In the genomic region with DNA sequence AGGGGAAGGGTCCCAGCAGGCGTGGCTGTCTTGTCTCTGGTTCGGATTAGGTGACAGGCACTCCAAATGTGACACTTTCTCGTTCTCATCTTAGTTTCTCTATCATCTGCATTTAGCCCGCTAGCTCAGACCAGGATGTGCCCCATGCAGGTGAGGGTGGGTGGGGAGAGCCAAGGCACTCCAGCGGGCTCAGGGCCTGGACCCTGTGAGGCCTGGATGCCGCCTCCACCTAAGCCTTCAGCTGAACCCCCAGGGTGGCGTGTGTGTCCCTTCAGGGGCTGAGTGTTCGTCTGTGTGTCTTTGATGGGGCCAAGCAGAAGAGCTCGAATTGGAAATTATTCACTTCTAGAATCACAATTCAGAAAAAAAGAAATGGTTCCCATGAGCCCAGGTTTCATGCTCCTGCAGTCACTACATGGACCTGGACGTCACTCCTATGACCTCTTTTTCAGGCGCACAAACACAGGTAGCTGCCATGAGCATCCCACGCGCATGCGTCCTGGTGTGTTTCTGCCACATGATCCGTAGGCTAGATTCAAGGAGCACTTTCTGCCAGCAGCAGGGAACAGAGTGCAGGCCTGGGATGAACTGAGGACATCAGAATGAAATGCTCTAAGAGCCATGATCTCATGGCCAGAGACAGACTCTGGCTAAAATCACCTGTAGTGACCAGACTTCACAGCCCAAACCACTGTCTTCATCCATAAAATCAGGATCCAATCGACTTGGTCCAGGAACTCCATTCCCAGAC, we compare ENCODE assay signal across 14 cellular contexts. TPM values are rescaled to one million over a fixed set of nuclear protein-coding genes. Genes with fewer than 3 reads are reported as not detected.
DNase-seq lines count a peak whose midpoint lies in the region; TF ChIP-seq lines count a peak whose summit lies in the region.
"Had no signal": no experiment of that assay in that cellular context is flagged by ENCODE, and none has a peak within 500 bp of the region (broad histone marks: within the 10 kb centered on the region; RNA-seq: fewer than 3 reads in every experiment).

No MANE protein-coding gene starts in this region.

- DNase-seq in glutamatergic neuron, result no peak
- no peak for DNase-seq in neuronal stem cell (ENCODE audit: low spot score)
- DNase-seq in NCI-H1436 treated with DMSO at 0.1 percent for 48 hours (lab: John Stamatoyannopoulos, UW), result no peak
- DNase-seq in NCI-H146 treated with DMSO at 0.1 percent for 48 hours (lab: John Stamatoyannopoulos, UW; ENCODE audit: unreplicated experiment), result no peak
- DNase-seq in stimulated activated CD4-positive, alpha-beta T cell treated with anti-CD3 and anti-CD28 coated beads, Interleukin-12 subunit alpha, Interleukin-12 subunit beta, amount 100 ng/mL, for 4 hours, result no peak
- no peak for DNase-seq in NOMO-1 treated with DMSO at 0.1 percent for 48 hours (lab: John Stamatoyannopoulos, UW; ENCODE audit: unreplicated experiment)
- DNase-seq: activated CD4-positive, CD25-positive, alpha-beta regulatory T cell treated with anti-CD3 and anti-CD28 coated beads, Interleukin-2, amount 50 U/mL, for 72 hours; activated gamma-delta T cell; DMS153; KG1; SHP77 treated with DMSO at 0.1 percent for 48 hours; stimulated activated CD4-positive, alpha-beta T cell treated with anti-CD3 and anti-CD28 coated beads, Interleukin-15, amount 100 ng/mL, for 24 hours had no signal

- H4K91ac ChIP-seq in neuronal stem cell (ENCODE audit: low read depth, low read length, poor library complexity), result peak overlapping the region; percentile 61

- peak overlapping the region; percentile 31 for H3K4ac ChIP-seq in neuronal stem cell (ENCODE audit: low read length)

- H2BK5ac ChIP-seq in neuronal stem cell (ENCODE audit: low read length), result peak overlapping the region; percentile 69

- no peaks in the 10 kb centered on the region for H3K36me3 ChIP-seq in neuronal stem cell (replicated peaks in 1 of 2; ENCODE audit: control insufficient read depth in 2 of 2, insufficient read depth in 2 of 2, low read length in 2 of 2)
- no peaks in the 10 kb centered on the region for H3K36me3 ChIP-seq in urinary bladder (ENCODE audit: insufficient read depth)

- no peak overlapping the region for H3K23ac ChIP-seq in neuronal stem cell (ENCODE audit: low read depth, low read length, poor library complexity)

- no peaks in the 10 kb centered on the region for H3K9me3 ChIP-seq in neuronal stem cell (replicated peaks in 1 of 2; ENCODE audit: control insufficient read depth in 2 of 2, insufficient read depth in 1 of 2, low read depth in 1 of 2, low read length in 2 of 2)

- H3K4me1 Mint-ChIP-seq in glutamatergic neuron (ENCODE audit: low read depth, unreplicated experiment), result peaks cover 1% of the 10 kb centered on the region

- H2BK120ac ChIP-seq in neuronal stem cell (ENCODE audit: low read depth, low read length), result no peak overlapping the region

- no peak for TF ChIP-seq CTCF in glutamatergic neuron (IDR thresholded peaks at IDR 0.05; ENCODE audit: partially characterized antibody, unreplicated experiment)

- H2AK5ac ChIP-seq in neuronal stem cell (ENCODE audit: low read depth, low read length), result peak overlapping the region; percentile 93

- H3K4me1 ChIP-seq in neuronal stem cell (ENCODE audit: control insufficient read depth in 2 of 2, insufficient read depth in 1 of 2, low read depth in 1 of 2, low read length in 2 of 2) (peaks cover 19 to 20% of the 10 kb centered on the region in 2 donors), urinary bladder (ENCODE audit: insufficient read depth) (no peaks in the 10 kb centered on the region)

- H3K36me3 Mint-ChIP-seq in glutamatergic neuron (ENCODE audit: unreplicated experiment), result no peaks in the 10 kb centered on the region

- H3K4me3 Mint-ChIP-seq in glutamatergic neuron (ENCODE audit: unreplicated experiment), result no peak overlapping the region

- H3K4me3 ChIP-seq in neuronal stem cell (ENCODE audit: low read length in 2 of 2) (peak overlapping the region in 1 of 2 donors; percentile 41), urinary bladder (ENCODE audit: low read depth, low read length) (no peak overlapping the region)

- H4K8ac ChIP-seq in neuronal stem cell (ENCODE audit: low read depth, low read length), result peak overlapping the region; percentile 43

- peak overlapping the region; percentile 74 for H3K9ac ChIP-seq in neuronal stem cell (ENCODE audit: low read depth, low read length, poor library complexity)

- H3K27me3 ChIP-seq in neuronal stem cell (ENCODE audit: control insufficient read depth in 3 of 3, insufficient read depth in 3 of 3, low read depth in 1 of 3, low read length in 3 of 3), result peaks cover 0 to 11% (median 0%) of the 10 kb centered on the region in 3 experiments

- no peak overlapping the region for H3K4me2 ChIP-seq in neuronal stem cell (ENCODE audit: insufficient read depth, low read length, poor library complexity, severe bottlenecking)

- peak overlapping the region; percentile 8 for H2BK15ac ChIP-seq in neuronal stem cell (ENCODE audit: low read length)

- no peak overlapping the region for H3K14ac ChIP-seq in neuronal stem cell (ENCODE audit: low read length)

- H3K18ac ChIP-seq in neuronal stem cell (ENCODE audit: low read length), result peak overlapping the region; percentile 94

- peaks cover 7% of the 10 kb centered on the region for H3K27me3 Mint-ChIP-seq in glutamatergic neuron (ENCODE audit: unreplicated experiment)

- no CpG with 5 or more reads among the region's 16 CpGs for WGBS in neuronal stem cell (ENCODE audit: extremely low coverage in 2 of 2, insufficient read length in 2 of 2, insufficient replicate concordance in 1 of 2), 2 donors
- WGBS in urinary bladder, result 80% methylated on average over 16 of the region's 16 CpGs

- H3K9me3 Mint-ChIP-seq in glutamatergic neuron (ENCODE audit: unreplicated experiment), result no peaks in the 10 kb centered on the region

- peak overlapping the region; percentile 86 for H2AFZ ChIP-seq in neuronal stem cell (ENCODE audit: low read length)

- H3K27ac Mint-ChIP-seq in glutamatergic neuron (ENCODE audit: unreplicated experiment), result peak overlapping the region; percentile 52

- H3K27ac ChIP-seq in angular gyrus (ENCODE audit: low read depth, low read length) (peak overlapping the region; percentile 88), neuronal stem cell (replicated peaks; ENCODE audit: low read length) (peak overlapping the region; percentile 94), urinary bladder (ENCODE audit: low read depth) (peak overlapping the region; percentile 93)

- no peaks in the 10 kb centered on the region for H3K79me1 ChIP-seq in neuronal stem cell (ENCODE audit: low read depth, low read length)

- peak overlapping the region; percentile 82 for H2BK12ac ChIP-seq in neuronal stem cell (ENCODE audit: low read length)

RNA-seq across cellular contexts. Expression of a gene that starts 25.8 kb away (rescaled TPM):
- not detected for total RNA-seq in glutamatergic neuron (ENCODE audit: unreplicated experiment)
- not detected for polyA plus RNA-seq in neuronal stem cell (2013, experiment 1 of 2)
- not detected for polyA plus RNA-seq in neuronal stem cell (2013, experiment 2 of 2)
- 0.48 TPM for total RNA-seq in urinary bladder
- 2.2 TPM for polyA plus RNA-seq in urinary bladder

RNA-seq across cellular contexts. Expression of a gene that starts 28.1 kb away (rescaled TPM):
- total RNA-seq in glutamatergic neuron (ENCODE audit: unreplicated experiment) (35.6 TPM), urinary bladder (441 TPM)
- 91.0 TPM for polyA plus RNA-seq in neuronal stem cell (2013, experiment 1 of 2)
- 86.1 TPM for polyA plus RNA-seq in neuronal stem cell (2013, experiment 2 of 2)
- polyA plus RNA-seq in urinary bladder, result 310 TPM

Comparison
In these comparisons a context has a peak if more than half of its experiments do, and no peak if none do; other contexts are left out.
1. RNA of a gene that starts 28.1 kb away (total RNA-seq): 441 TPM in urinary bladder (single experiment); 35.6 TPM in glutamatergic neuron (single experiment); every median in the first group is over 10 times any median in the second.
2. Peak in every context shown above with its lines, with median percentiles within 50 percentile points of each other: H3K27ac ChIP-seq.